Comparison of ENCODE assay signal across 2 cellular contexts in the genomic region with DNA sequence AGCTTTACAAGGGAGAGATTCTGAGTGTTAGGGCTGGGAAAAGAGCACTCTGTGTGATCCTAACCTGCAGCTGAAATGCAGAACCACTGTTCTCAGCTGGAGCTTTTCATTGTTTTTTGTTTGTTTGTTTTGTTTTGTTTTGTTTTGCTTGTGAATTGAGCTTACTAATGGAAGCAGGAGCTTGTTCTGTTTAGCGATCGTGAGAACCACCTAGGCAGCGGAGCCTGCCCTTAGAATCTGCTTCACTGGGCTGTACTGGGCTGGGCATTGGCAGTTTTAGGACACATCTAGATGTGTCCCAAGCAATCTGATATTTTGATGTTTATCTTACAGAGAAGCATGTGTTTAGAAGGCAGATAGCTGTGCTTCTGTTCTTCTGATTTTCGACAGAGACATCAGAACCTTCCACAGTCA.
TF ChIP-seq lines count a peak whose summit lies in the region.

No MANE protein-coding gene starts in this region.

TF ChIP-seq in K562, 482 proteins besides CTCF, POLR2A, EP300 and RAD21:
- TF ChIP-seq ZNF584 (CRISPR knock-in tag; IDR thresholded peaks at IDR 0.05; ENCODE audit: low read depth) (0 out of 2 replicates have a peak, but pooled peaks have one; percentile 18), ZNF444 (CRISPR knock-in tag; IDR thresholded peaks at IDR 0.05) (no peak)
- TF ChIP-seq, protein P1, sequence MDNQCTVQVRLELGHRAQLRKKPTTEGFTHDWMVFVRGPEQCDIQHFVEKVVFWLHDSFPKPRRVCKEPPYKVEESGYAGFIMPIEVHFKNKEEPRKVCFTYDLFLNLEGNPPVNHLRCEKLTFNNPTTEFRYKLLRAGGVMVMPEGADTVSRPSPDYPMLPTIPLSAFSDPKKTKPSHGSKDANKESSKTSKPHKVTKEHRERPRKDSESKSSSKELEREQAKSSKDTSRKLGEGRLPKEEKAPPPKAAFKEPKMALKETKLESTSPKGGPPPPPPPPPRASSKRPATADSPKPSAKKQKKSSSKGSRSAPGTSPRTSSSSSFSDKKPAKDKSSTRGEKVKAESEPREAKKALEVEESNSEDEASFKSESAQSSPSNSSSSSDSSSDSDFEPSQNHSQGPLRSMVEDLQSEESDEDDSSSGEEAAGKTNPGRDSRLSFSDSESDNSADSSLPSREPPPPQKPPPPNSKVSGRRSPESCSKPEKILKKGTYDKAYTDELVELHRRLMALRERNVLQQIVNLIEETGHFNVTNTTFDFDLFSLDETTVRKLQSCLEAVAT (IDR thresholded peaks at IDR 0.05) = 0 out of 4 replicates have a peak, but pooled peaks of 1 of the 2 experiments have one; percentile 35
TF ChIP-seq in K562: peak in this region for 2.

TF ChIP-seq in HepG2, 621 proteins besides CTCF, POLR2A, EP300 and RAD21:
- no peak for TF ChIP-seq ZNF20 (CRISPR knock-in tag; IDR thresholded peaks at IDR 0.05)
- TF ChIP-seq, protein P2, sequence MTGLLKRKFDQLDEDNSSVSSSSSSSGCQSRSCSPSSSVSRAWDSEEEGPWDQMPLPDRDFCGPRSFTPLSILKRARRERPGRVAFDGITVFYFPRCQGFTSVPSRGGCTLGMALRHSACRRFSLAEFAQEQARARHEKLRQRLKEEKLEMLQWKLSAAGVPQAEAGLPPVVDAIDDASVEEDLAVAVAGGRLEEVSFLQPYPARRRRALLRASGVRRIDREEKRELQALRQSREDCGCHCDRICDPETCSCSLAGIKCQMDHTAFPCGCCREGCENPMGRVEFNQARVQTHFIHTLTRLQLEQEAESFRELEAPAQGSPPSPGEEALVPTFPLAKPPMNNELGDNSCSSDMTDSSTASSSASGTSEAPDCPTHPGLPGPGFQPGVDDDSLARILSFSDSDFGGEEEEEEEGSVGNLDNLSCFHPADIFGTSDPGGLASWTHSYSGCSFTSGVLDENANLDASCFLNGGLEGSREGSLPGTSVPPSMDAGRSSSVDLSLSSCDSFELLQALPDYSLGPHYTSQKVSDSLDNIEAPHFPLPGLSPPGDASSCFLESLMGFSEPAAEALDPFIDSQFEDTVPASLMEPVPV (CRISPR knock-in tag; IDR thresholded peaks at IDR 0.05) = no peak
- TF ChIP-seq, protein P3, sequence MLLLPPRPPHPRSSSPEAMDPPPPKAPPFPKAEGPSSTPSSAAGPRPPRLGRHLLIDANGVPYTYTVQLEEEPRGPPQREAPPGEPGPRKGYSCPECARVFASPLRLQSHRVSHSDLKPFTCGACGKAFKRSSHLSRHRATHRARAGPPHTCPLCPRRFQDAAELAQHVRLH (CRISPR knock-in tag; IDR thresholded peaks at IDR 0.05; ENCODE audit: borderline replicate concordance, low read depth) = no peak
- TF ChIP-seq, protein P4, sequence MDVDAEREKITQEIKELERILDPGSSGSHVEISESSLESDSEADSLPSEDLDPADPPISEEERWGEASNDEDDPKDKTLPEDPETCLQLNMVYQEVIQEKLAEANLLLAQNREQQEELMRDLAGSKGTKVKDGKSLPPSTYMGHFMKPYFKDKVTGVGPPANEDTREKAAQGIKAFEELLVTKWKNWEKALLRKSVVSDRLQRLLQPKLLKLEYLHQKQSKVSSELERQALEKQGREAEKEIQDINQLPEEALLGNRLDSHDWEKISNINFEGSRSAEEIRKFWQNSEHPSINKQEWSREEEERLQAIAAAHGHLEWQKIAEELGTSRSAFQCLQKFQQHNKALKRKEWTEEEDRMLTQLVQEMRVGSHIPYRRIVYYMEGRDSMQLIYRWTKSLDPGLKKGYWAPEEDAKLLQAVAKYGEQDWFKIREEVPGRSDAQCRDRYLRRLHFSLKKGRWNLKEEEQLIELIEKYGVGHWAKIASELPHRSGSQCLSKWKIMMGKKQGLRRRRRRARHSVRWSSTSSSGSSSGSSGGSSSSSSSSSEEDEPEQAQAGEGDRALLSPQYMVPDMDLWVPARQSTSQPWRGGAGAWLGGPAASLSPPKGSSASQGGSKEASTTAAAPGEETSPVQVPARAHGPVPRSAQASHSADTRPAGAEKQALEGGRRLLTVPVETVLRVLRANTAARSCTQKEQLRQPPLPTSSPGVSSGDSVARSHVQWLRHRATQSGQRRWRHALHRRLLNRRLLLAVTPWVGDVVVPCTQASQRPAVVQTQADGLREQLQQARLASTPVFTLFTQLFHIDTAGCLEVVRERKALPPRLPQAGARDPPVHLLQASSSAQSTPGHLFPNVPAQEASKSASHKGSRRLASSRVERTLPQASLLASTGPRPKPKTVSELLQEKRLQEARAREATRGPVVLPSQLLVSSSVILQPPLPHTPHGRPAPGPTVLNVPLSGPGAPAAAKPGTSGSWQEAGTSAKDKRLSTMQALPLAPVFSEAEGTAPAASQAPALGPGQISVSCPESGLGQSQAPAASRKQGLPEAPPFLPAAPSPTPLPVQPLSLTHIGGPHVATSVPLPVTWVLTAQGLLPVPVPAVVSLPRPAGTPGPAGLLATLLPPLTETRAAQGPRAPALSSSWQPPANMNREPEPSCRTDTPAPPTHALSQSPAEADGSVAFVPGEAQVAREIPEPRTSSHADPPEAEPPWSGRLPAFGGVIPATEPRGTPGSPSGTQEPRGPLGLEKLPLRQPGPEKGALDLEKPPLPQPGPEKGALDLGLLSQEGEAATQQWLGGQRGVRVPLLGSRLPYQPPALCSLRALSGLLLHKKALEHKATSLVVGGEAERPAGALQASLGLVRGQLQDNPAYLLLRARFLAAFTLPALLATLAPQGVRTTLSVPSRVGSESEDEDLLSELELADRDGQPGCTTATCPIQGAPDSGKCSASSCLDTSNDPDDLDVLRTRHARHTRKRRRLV (CRISPR knock-in tag; IDR thresholded peaks at IDR 0.05) = no peak
- no peak for TF ChIP-seq XRCC5 (optimal IDR thresholded peaks at IDR 0.05; ENCODE audit: low read length)
- no peak for TF ChIP-seq ZNF205 (CRISPR knock-in tag; IDR thresholded peaks at IDR 0.05)
- TF ChIP-seq SSRP1 (CRISPR knock-in tag; IDR thresholded peaks at IDR 0.05) = no peak
- TF ChIP-seq ZSCAN20 (CRISPR knock-in tag; IDR thresholded peaks at IDR 0.05; ENCODE audit: borderline replicate concordance) = no peak
TF ChIP-seq in HepG2: peak in this region for 0.
